In the genomic region with DNA sequence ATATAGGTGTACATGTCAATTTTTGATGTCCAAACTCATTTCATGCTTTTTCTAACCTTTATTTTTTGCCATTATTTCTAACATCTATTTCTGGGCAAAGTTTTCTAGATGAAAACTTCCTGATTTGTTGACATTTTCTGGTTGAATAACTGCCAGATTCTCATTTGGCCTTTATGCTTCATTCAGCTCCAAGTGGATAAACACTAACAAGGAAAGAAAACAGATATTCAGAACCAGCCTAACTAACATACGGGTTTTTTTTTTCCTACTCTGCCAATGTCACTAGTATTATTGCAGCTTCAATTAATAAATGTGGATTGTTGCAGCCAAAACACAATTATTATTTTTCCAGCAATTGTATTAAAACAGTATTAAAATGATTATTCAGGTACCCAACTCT, we compare ENCODE assay signal across 14 cellular contexts. TPM values are rescaled to one million over a fixed set of nuclear protein-coding genes. Genes with fewer than 3 reads are reported as not detected.
A peak's percentile ranks its signal among the peaks of the same experiment; 100 is the strongest.
DNase-seq lines count a peak whose midpoint lies in the region; ATAC-seq, FAIRE-seq and TF ChIP-seq lines count a peak whose summit lies in the region.
"Had no signal": no experiment of that assay in that cellular context is flagged by ENCODE, and none has a peak within 500 bp of the region (broad histone marks: within the 10 kb centered on the region; RNA-seq: fewer than 3 reads in every experiment).

No MANE protein-coding gene starts in this region.

- no peak for ATAC-seq in SK-N-SH treated with all-trans-retinoic acid at 6 μM for 48 hours
- peak; percentile 80 for ATAC-seq in left lobe of liver
- ATAC-seq in GM21528 (IDR thresholded peaks at IDR 0.05; ENCODE audit: low FRiP score, unreplicated experiment), result no peak
- no peak for ATAC-seq in upper lobe of left lung (ENCODE audit: low FRiP score in 2 of 2)
- ATAC-seq: CD8-positive, alpha-beta T cell had no signal

- H3K27me3 ChIP-seq in SK-N-SH (ENCODE audit: insufficient read depth) (no peaks in the 10 kb centered on the region), upper lobe of left lung (no peaks in the 10 kb centered on the region)
- H3K27me3 ChIP-seq: BLaER1 treated with 17β-estradiol and CSF1 and Interleukin-3, amounts not matched to agents 10 nM and 100 nM had no signal

- H3K9me2 ChIP-seq in SK-N-SH, result no peaks in the 10 kb centered on the region

- H4K20me1 ChIP-seq in SK-N-SH (ENCODE audit: insufficient read depth), result no peaks in the 10 kb centered on the region
- H4K20me1 ChIP-seq: BLaER1 treated with 17β-estradiol and CSF1 and Interleukin-3, amounts not matched to agents 10 nM and 100 nM had no signal

- no peaks in the 10 kb centered on the region for H3F3A ChIP-seq in SK-N-SH (replicated peaks; ENCODE audit: insufficient read depth)

- CTCF ChIA-PET in SK-N-SH (lab: Yijun Ruan, JAX), result interaction anchor here (0.7 to 1.2 kb wide), 3 partner anchors 24 to 665 kb away, joined by 3 read pairs; no protein-coding TSS in a partner anchor

- TF ChIP-seq CTCF in SK-N-SH (IDR thresholded peaks at IDR 0.05), result no peak
- no peak for TF ChIP-seq CTCF in upper lobe of left lung (IDR thresholded peaks at IDR 0.05)

- TF ChIP-seq POLR2A in upper lobe of left lung (IDR thresholded peaks at IDR 0.05), result no peak

- H3K9me3 ChIP-seq in SK-N-SH (no peaks in the 10 kb centered on the region), upper lobe of left lung (no peaks in the 10 kb centered on the region)
- H3K9me3 ChIP-seq: BLaER1 treated with 17β-estradiol and CSF1 and Interleukin-3, amounts not matched to agents 10 nM and 100 nM had no signal

- no peak for DNase-seq in SK-N-SH
- no peak for DNase-seq in GM18507 (ENCODE audit: extremely low spot score, insufficient read length, low read depth)
- DNase-seq in left lobe of liver (ENCODE audit: low spot score), result no peak
- no peak for DNase-seq in upper lobe of left lung
- no peak for DNase-seq in UCSD-AML1 (lab: John Stamatoyannopoulos, UW; ENCODE audit: unreplicated experiment)
- DNase-seq: Calu3; CD8-positive, alpha-beta T cell; GF-D8; H9 had no signal

- FAIRE-seq in GM18507 (lab: Jason Lieb, UNC), result peak; percentile 12
- FAIRE-seq: H1, HTR-8/SVneo had no signal

- no peak overlapping the region for H3K9ac ChIP-seq in SK-N-SH
- H3K9ac ChIP-seq: BLaER1 treated with 17β-estradiol and CSF1 and Interleukin-3, amounts not matched to agents 10 nM and 100 nM had no signal

- TF ChIP-seq EP300 in SK-N-SH (IDR thresholded peaks at IDR 0.05; ENCODE audit: borderline replicate concordance in 1 of 2, low read depth in 1 of 2, low read length in 1 of 2), result no peak
- no peak for TF ChIP-seq EP300 in upper lobe of left lung (IDR thresholded peaks at IDR 0.05)

- H3K4me2 ChIP-seq in SK-N-SH, result no peak overlapping the region
- H3K4me2 ChIP-seq: BLaER1 treated with 17β-estradiol and CSF1 and Interleukin-3, amounts not matched to agents 10 nM and 100 nM had no signal

- peak overlapping the region; percentile 47; the same call in 1 of the 2 replicates for H2AFZ ChIP-seq in SK-N-SH (ENCODE audit: low read depth)

- no peak overlapping the region for H3K4me3 ChIP-seq in SK-N-SH (ENCODE audit: low read depth in 2 of 2, low read length in 1 of 2)
- H3K4me3 ChIP-seq in upper lobe of left lung, result no peak overlapping the region
- H3K4me3 ChIP-seq: BLaER1 treated with 17β-estradiol and CSF1 and Interleukin-3, amounts not matched to agents 10 nM and 100 nM had no signal

- no peak for TF ChIP-seq RAD21 in SK-N-SH (IDR thresholded peaks at IDR 0.05; ENCODE audit: low read length)

- H3K27ac ChIP-seq in SK-N-SH (ENCODE audit: low read depth in 2 of 2, low read length in 1 of 2) (no peak overlapping the region), upper lobe of left lung (no peak overlapping the region)
- H3K27ac ChIP-seq: BLaER1 treated with 17β-estradiol and CSF1 and Interleukin-3, amounts not matched to agents 10 nM and 100 nM had no signal

- H3K4me1 ChIP-seq in SK-N-SH (ENCODE audit: control insufficient read depth in 1 of 2, insufficient read depth in 2 of 2, low read depth in 1 of 2, low read length in 1 of 2) (no peaks in the 10 kb centered on the region), upper lobe of left lung (no peaks in the 10 kb centered on the region)
- H3K4me1 ChIP-seq: BLaER1 treated with 17β-estradiol and CSF1 and Interleukin-3, amounts not matched to agents 10 nM and 100 nM had no signal

- POLR2A ChIA-PET in SK-N-SH (lab: Yijun Ruan, JAX), result no interaction called here

- WGBS in SK-N-SH (ENCODE audit: low lambda C conversion rate), result 95% methylated on average over 1 of the region's 1 CpG
- WGBS in upper lobe of left lung, 2 donors, result 70 to 87% methylated on average over 1 of the region's 1 CpG

- H3K36me3 ChIP-seq in SK-N-SH (replicated peaks in 1 of 2; ENCODE audit: control insufficient read depth in 1 of 2, insufficient read depth in 2 of 2, low read length in 1 of 2) (no peaks in the 10 kb centered on the region), upper lobe of left lung (no peaks in the 10 kb centered on the region)
- H3K36me3 ChIP-seq: BLaER1 treated with 17β-estradiol and CSF1 and Interleukin-3, amounts not matched to agents 10 nM and 100 nM had no signal

- no peaks in the 10 kb centered on the region for H3K79me2 ChIP-seq in SK-N-SH (ENCODE audit: insufficient read depth)

TF ChIP-seq in SK-N-SH, 30 proteins besides CTCF, POLR2A, EP300 and RAD21:
- no peak for TF ChIP-seq SMC3 (IDR thresholded peaks at IDR 0.05; ENCODE audit: low read depth, low read length)
- TF ChIP-seq GATA2 (CRISPR knock-in tag; IDR thresholded peaks at IDR 0.05), result no peak
- no peak for TF ChIP-seq POLR2AphosphoS5 (IDR thresholded peaks at IDR 0.05; ENCODE audit: low read depth, low read length)
- TF ChIP-seq TCF12 (IDR thresholded peaks at IDR 0.05), result no peak
- TF ChIP-seq TEAD4 (IDR thresholded peaks at IDR 0.05; ENCODE audit: borderline replicate concordance, insufficient read depth), result no peak
- TF ChIP-seq FOSL2 (IDR thresholded peaks at IDR 0.05; ENCODE audit: borderline replicate concordance, low read depth), result no peak
- no peak for TF ChIP-seq JUND (IDR thresholded peaks at IDR 0.05)

TF ChIP-seq in SK-N-SH treated with all-trans-retinoic acid at 6 μM for 48 hours, 23 proteins besides CTCF, POLR2A, EP300 and RAD21 (continues in another document):
- TF ChIP-seq ZC3H10 (CRISPR knock-in tag; IDR thresholded peaks at IDR 0.05), result no peak
- no peak for TF ChIP-seq RARB (CRISPR knock-in tag; IDR thresholded peaks at IDR 0.05)
- TF ChIP-seq TOX (CRISPR knock-in tag; IDR thresholded peaks at IDR 0.05; ENCODE audit: borderline replicate concordance), result no peak
- no peak for TF ChIP-seq ZNF565 (CRISPR knock-in tag; conservative IDR thresholded peaks at IDR 0.05; ENCODE audit: low read depth)
- TF ChIP-seq CSDC2 (CRISPR knock-in tag; IDR thresholded peaks at IDR 0.05), result no peak
- no peak for TF ChIP-seq TSHZ2 (CRISPR knock-in tag; IDR thresholded peaks at IDR 0.05)
- no peak for TF ChIP-seq ZNF70 (CRISPR knock-in tag; IDR thresholded peaks at IDR 0.05)
- TF ChIP-seq ESRRG (CRISPR knock-in tag; IDR thresholded peaks at IDR 0.05), result no peak
- no peak for TF ChIP-seq TCF4 (CRISPR knock-in tag; IDR thresholded peaks at IDR 0.05; ENCODE audit: borderline replicate concordance)
- TF ChIP-seq, protein P1, sequence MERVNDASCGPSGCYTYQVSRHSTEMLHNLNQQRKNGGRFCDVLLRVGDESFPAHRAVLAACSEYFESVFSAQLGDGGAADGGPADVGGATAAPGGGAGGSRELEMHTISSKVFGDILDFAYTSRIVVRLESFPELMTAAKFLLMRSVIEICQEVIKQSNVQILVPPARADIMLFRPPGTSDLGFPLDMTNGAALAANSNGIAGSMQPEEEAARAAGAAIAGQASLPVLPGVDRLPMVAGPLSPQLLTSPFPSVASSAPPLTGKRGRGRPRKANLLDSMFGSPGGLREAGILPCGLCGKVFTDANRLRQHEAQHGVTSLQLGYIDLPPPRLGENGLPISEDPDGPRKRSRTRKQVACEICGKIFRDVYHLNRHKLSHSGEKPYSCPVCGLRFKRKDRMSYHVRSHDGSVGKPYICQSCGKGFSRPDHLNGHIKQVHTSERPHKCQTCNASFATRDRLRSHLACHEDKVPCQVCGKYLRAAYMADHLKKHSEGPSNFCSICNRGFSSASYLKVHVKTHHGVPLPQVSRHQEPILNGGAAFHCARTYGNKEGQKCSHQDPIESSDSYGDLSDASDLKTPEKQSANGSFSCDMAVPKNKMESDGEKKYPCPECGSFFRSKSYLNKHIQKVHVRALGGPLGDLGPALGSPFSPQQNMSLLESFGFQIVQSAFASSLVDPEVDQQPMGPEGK (CRISPR knock-in tag; IDR thresholded peaks at IDR 0.05; ENCODE audit: borderline replicate concordance), result no peak
- no peak for TF ChIP-seq ZFP30 (CRISPR knock-in tag; IDR thresholded peaks at IDR 0.05)

RNA-seq across cellular contexts. Expression of gene RAP1GDS1, which starts 50.9 kb away (rescaled TPM):
- polyA plus RNA-seq in SK-N-SH (2012; rRNA removed), result 25.6 and 31.3 TPM in 2 replicates
- polyA plus RNA-seq in SK-N-SH (2012; cell fraction: cytosol; rRNA removed), result 34.6 and 34.9 TPM in 2 replicates
- polyA plus RNA-seq in SK-N-SH (2012; cell fraction: nucleus; rRNA removed), result 18.0 and 39.1 TPM in 2 replicates
- total RNA-seq in left lobe of liver (17.7 TPM), upper lobe of left lung (10 to 100 TPM; 20.6 to 63.9 (median 35.5) TPM)
